In the genomic region with DNA sequence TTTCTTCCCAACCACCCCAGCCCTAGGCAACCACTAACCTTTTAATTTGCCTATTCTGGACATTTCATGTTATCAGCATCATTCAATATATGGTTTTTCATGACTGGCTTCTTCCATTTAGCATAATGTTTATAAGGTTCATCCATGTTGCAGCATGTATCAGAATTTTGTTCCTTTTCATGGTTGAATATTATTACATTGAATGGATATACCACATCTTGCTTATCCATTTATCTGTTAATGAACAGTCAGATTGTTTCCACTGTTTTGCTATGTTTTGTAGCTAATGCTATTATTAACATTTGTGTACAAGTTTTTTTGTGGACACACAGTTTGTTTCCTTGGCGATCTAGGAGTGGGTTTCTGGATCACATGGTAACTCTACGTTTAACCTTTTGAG, we compare ENCODE assay signal across 22 cellular contexts. TPM values are rescaled to one million over a fixed set of nuclear protein-coding genes. Genes with fewer than 3 reads are reported as not detected.
A peak's percentile ranks its signal among the peaks of the same experiment; 100 is the strongest.
DNase-seq lines count a peak whose midpoint lies in the region; ATAC-seq, FAIRE-seq and TF ChIP-seq lines count a peak whose summit lies in the region.
"Had no signal": no experiment of that assay in that cellular context is flagged by ENCODE, and none has a peak within 500 bp of the region (broad histone marks: within the 10 kb centered on the region; RNA-seq: fewer than 3 reads in every experiment).

No MANE protein-coding gene starts in this region.

- H3K4me3 Mint-ChIP-seq in T-helper 2 cell treated with Interferon-gamma antibody and Interleukin-4, amounts not matched to agents 5 μg/mL and 100 μg/mL, for 36 hours, result peak overlapping the region; percentile 21
- H3K4me3 Mint-ChIP-seq in brain (peak overlapping the region in 3 of 5 experiments; percentile 52 to 83 (median 54)), type B pancreatic cell (peak overlapping the region; percentile 43)

- H3K36me3 ChIP-seq in left ventricle myocardium inferior, result no peaks in the 10 kb centered on the region
- H3K36me3 ChIP-seq: BLaER1 had no signal

- no peak for ATAC-seq in GM19463 (IDR thresholded peaks at IDR 0.05; ENCODE audit: unreplicated experiment)
- ATAC-seq: GM12878 had no signal

- TF ChIP-seq CTCF in brain (conservative IDR thresholded peaks at IDR 0.05), result no peak
- no peak for TF ChIP-seq CTCF in type B pancreatic cell (conservative IDR thresholded peaks at IDR 0.05)
- TF ChIP-seq CTCF in left ventricle myocardium inferior (IDR thresholded peaks at IDR 0.05; ENCODE audit: borderline replicate concordance), result no peak

- DNase-seq in T-helper 2 cell treated with Interferon-gamma antibody and Interleukin-4, amounts not matched to agents 5 μg/mL and 100 μg/mL, for 36 hours (ENCODE audit: low spot score), result no peak
- DNase-seq in T-helper 2 cell (no peak), GM12891 (ENCODE audit: insufficient read length, low spot score) (no peak), type B pancreatic cell (ENCODE audit: extremely low spot score, unreplicated experiment) (no peak), left ventricle myocardium inferior (no peak), NCI-H748 treated with DMSO at 0.1 percent for 48 hours (lab: John Stamatoyannopoulos, UW) (no peak)
- DNase-seq: Calu3; CD4-positive, CD25-positive, alpha-beta regulatory T cell; COR-L47; DMS79; EL; GDM1; GOT3; H7; HCEC 1CT had no signal

- H3K27ac ChIP-seq in left ventricle myocardium inferior (replicated peaks), result no peak overlapping the region
- H3K27ac ChIP-seq: BLaER1, C4-2B had no signal

- H3K9me3 ChIP-seq in left ventricle myocardium inferior (replicated peaks), result no peaks in the 10 kb centered on the region

- TF ChIP-seq POLR2A in GM12891 (IDR thresholded peaks at IDR 0.05; ENCODE audit: low read depth, low read length), result no peak

- no peak overlapping the region for H3K27ac Mint-ChIP-seq in T-helper 2 cell treated with Interferon-gamma antibody and Interleukin-4, amounts not matched to agents 5 μg/mL and 100 μg/mL, for 36 hours
- H3K27ac Mint-ChIP-seq in brain (no peak overlapping the region), type B pancreatic cell (no peak overlapping the region)
- H3K27ac Mint-ChIP-seq: B cell had no signal

- FAIRE-seq in GM12891 (lab: Jason Lieb, UNC), result peak; percentile 13
- FAIRE-seq: GM12878, GM18507 had no signal

- H3K36me3 Mint-ChIP-seq in T-helper 2 cell treated with Interferon-gamma antibody and Interleukin-4, amounts not matched to agents 5 μg/mL and 100 μg/mL, for 36 hours (ENCODE audit: low read depth), result peaks cover 2% of the 10 kb centered on the region
- H3K36me3 Mint-ChIP-seq in brain (no peaks in the 10 kb centered on the region), type B pancreatic cell (no peaks in the 10 kb centered on the region)
- H3K36me3 Mint-ChIP-seq: CD4-positive, CD25-positive, alpha-beta regulatory T cell had no signal

- peaks cover 21% of the 10 kb centered on the region for H3K4me1 Mint-ChIP-seq in T-helper 2 cell treated with Interferon-gamma antibody and Interleukin-4, amounts not matched to agents 5 μg/mL and 100 μg/mL, for 36 hours (ENCODE audit: low read depth)
- H3K4me1 Mint-ChIP-seq in brain (peaks cover 19% of the 10 kb centered on the region), type B pancreatic cell (ENCODE audit: unreplicated experiment) (peaks cover 8% of the 10 kb centered on the region)

- H3K27me3 Mint-ChIP-seq in T-helper 2 cell treated with Interferon-gamma antibody and Interleukin-4, amounts not matched to agents 5 μg/mL and 100 μg/mL, for 36 hours (ENCODE audit: low read depth), result peaks cover 17% of the 10 kb centered on the region
- H3K27me3 Mint-ChIP-seq in brain (peaks cover 27% of the 10 kb centered on the region), type B pancreatic cell (no peaks in the 10 kb centered on the region)

- no peaks in the 10 kb centered on the region for H3K27me3 ChIP-seq in left ventricle myocardium inferior (ENCODE audit: low read depth)
- H3K27me3 ChIP-seq: BLaER1 had no signal

- no peak overlapping the region for H3K4me3 ChIP-seq in left ventricle myocardium inferior
- H3K4me3 ChIP-seq: BLaER1, GM12878 had no signal

- intact Hi-C loops in left ventricle myocardium inferior (cut with micrococcal nuclease), result no loop called here

- H3K9me3 Mint-ChIP-seq in T-helper 2 cell treated with Interferon-gamma antibody and Interleukin-4, amounts not matched to agents 5 μg/mL and 100 μg/mL, for 36 hours, result peaks cover 12% of the 10 kb centered on the region
- H3K9me3 Mint-ChIP-seq in brain (peaks cover 0 to 6% (median 3%) of the 10 kb centered on the region in 5 experiments), type B pancreatic cell (peaks cover 10% of the 10 kb centered on the region)

- H3K4me1 ChIP-seq in left ventricle myocardium inferior, result peaks cover 29% of the 10 kb centered on the region

TF ChIP-seq in GM12891, 5 proteins besides CTCF, POLR2A, EP300 and RAD21:
- TF ChIP-seq SPI1 (IDR thresholded peaks at IDR 0.05; ENCODE audit: low read depth, low read length) (no peak), PAX5 (IDR thresholded peaks at IDR 0.05; ENCODE audit: insufficient read depth, low read length, severe bottlenecking) (no peak), TAF1 (IDR thresholded peaks at IDR 0.05; ENCODE audit: low read depth, low read length) (no peak), POU2F2 (IDR thresholded peaks at IDR 0.05; ENCODE audit: low read depth, low read length) (no peak), POLR2AphosphoS5 (IDR thresholded peaks at IDR 0.05; ENCODE audit: low read depth, low read length) (no peak)

RNA-seq across cellular contexts. Expression of a gene that starts 3.0 kb away (rescaled TPM):
- polyA plus RNA-seq in GM12891 (2012; ENCODE audit: low read depth, missing spikeins), result 0.63 TPM
- 10.5 TPM for polyA plus RNA-seq in brain (ENCODE audit: insufficient read depth, low read depth, low replicate concordance)
- total RNA-seq in type B pancreatic cell (ENCODE audit: low replicate concordance) (17.3 and 19.1 TPM in 2 replicates), left ventricle myocardium inferior (26.2 TPM)
